ENCODE assay signal across 10 cellular contexts in genomic region chr1:156497078-156497742, GRCh38. TPM values are rescaled to one million over a fixed set of nuclear protein-coding genes. Genes with fewer than 3 reads are reported as not detected.
A peak's percentile ranks its signal among the peaks of the same experiment; 100 is the strongest.
DNase-seq lines count a peak whose midpoint lies in the region; ATAC-seq and TF ChIP-seq lines count a peak whose summit lies in the region.
"Had no signal": no experiment of that assay in that cellular context is flagged by ENCODE, and none has a peak within 500 bp of the region (broad histone marks: within the 10 kb centered on the region; RNA-seq: fewer than 3 reads in every experiment).

No MANE protein-coding gene starts in this region.

- no peak for TF ChIP-seq POLR2A in esophagus squamous epithelium (IDR thresholded peaks at IDR 0.05)

- H4K20me1 ChIP-seq in OCI-LY3 (ENCODE audit: insufficient read depth, low read length): peaks cover 69% of the 10 kb centered on the region

- H3K4me3 ChIP-seq in OCI-LY3 (ENCODE audit: low read length): no peak overlapping the region
- H3K4me3 ChIP-seq in esophagus squamous epithelium: peak overlapping the region in 2 of 4 donors; percentile 46 to 99

- TF ChIP-seq CTCF in CD4-positive, alpha-beta T cell (IDR thresholded peaks at IDR 0.05): no peak
- TF ChIP-seq CTCF in OCI-LY3 (IDR thresholded peaks at IDR 0.05; ENCODE audit: low read depth, low read length) (no peak), esophagus squamous epithelium (IDR thresholded peaks at IDR 0.05) (no peak)

- H3K27ac ChIP-seq in CD4-positive, alpha-beta T cell (ENCODE audit: low read depth, low read length): no peak overlapping the region
- H3K27ac ChIP-seq in OCI-LY3 (ENCODE audit: low read length) (no peak overlapping the region), esophagus squamous epithelium (peak overlapping the region in 3 of 4 donors; percentile 70 to 100 (median 100))

- H3K27me3 Mint-ChIP-seq in CD4-positive, alpha-beta T cell: no peaks in the 10 kb centered on the region

- H3K36me3 ChIP-seq in OCI-LY3 (replicated peaks; ENCODE audit: low read depth, low read length) (peaks cover 11% of the 10 kb centered on the region), esophagus squamous epithelium (peaks cover 0 to 16% (median 0%) of the 10 kb centered on the region in 3 donors)

- H3K9me3 Mint-ChIP-seq in CD4-positive, alpha-beta T cell: no peaks in the 10 kb centered on the region

- no peaks in the 10 kb centered on the region for H3K27me3 ChIP-seq in CD4-positive, alpha-beta T cell (ENCODE audit: control insufficient read depth, insufficient read depth, low read length)
- no peaks in the 10 kb centered on the region for H3K27me3 ChIP-seq in OCI-LY3 (ENCODE audit: low read depth, low read length)
- no peaks in the 10 kb centered on the region for H3K27me3 ChIP-seq in esophagus squamous epithelium

- no peak overlapping the region for H2AFZ ChIP-seq in OCI-LY3 (ENCODE audit: low read depth, low read length)

- H3K4me3 Mint-ChIP-seq in CD4-positive, alpha-beta T cell: peak overlapping the region; percentile 97

- WGBS in esophagus squamous epithelium, 2 donors: 51 to 71% methylated on average over 5 to 11 of the region's 11 CpGs

- POLR2A ChIA-PET in CD4-positive, alpha-beta T cell (lab: Charles Lee): interaction anchor here (6.1 kb wide), 1 partner anchor 13 kb away, joined by 145 read pairs; no protein-coding TSS in a partner anchor

- H3K4me2 ChIP-seq in OCI-LY3 (ENCODE audit: low read length): peak overlapping the region; percentile 89

- intact Hi-C loops in CD4-positive, alpha-beta T cell (cut with DNase I, micrococcal nuclease): no loop called here
- intact Hi-C loops in esophagus squamous epithelium (cut with DNase I) (loop anchor here (5.0 kb wide), 1 partner anchor 40 kb away; no protein-coding TSS in a partner anchor), posterior vena cava (cut with DNase I) (loop anchor here in 1 of 2 donors (5.0 kb wide), 1 partner anchor 35 kb away; no protein-coding TSS in a partner anchor)

- no peaks in the 10 kb centered on the region for H3K9me3 ChIP-seq in CD4-positive, alpha-beta T cell (ENCODE audit: control insufficient read depth, low read length)
- H3K9me3 ChIP-seq in OCI-LY3 (ENCODE audit: insufficient read depth, low read length) (no peaks in the 10 kb centered on the region), esophagus squamous epithelium (no peaks in the 10 kb centered on the region)

- CTCF ChIA-PET in CD4-positive, alpha-beta T cell (lab: Charles Lee): interaction anchor here (1.7 to 2.4 kb wide), 3 partner anchors 16 to 51 kb away, joined by 5 to 13 read pairs (median 7); no protein-coding TSS in a partner anchor

- H3K36me3 Mint-ChIP-seq in CD4-positive, alpha-beta T cell (ENCODE audit: low read depth): peaks cover 50% of the 10 kb centered on the region

- no peak overlapping the region for H3K9ac ChIP-seq in OCI-LY3 (ENCODE audit: low read length)

- H3K79me2 ChIP-seq in OCI-LY3 (ENCODE audit: low read length): peaks cover 83% of the 10 kb centered on the region

- peaks cover 83% of the 10 kb centered on the region for H3K4me1 Mint-ChIP-seq in CD4-positive, alpha-beta T cell (ENCODE audit: low read depth)

- no peak for ATAC-seq in CD4-positive, alpha-beta T cell (ENCODE audit: poor library complexity)

- DNase-seq in CD4-positive, alpha-beta T cell: no peak
- DNase-seq in esophagus squamous epithelium (lab: John Stamatoyannopoulos, UW) (no peak), posterior vena cava (ENCODE audit: low spot score) (peak; percentile 82), NCI-H345 (lab: John Stamatoyannopoulos, UW) (no peak), RKO (ENCODE audit: low spot score) (no peak), NCI-H524 (lab: John Stamatoyannopoulos, UW) (no peak), kidney glomerular epithelial cell (lab: John Stamatoyannopoulos, UW) (no peak)
- DNase-seq: activated CD4-positive, CD25-positive, alpha-beta regulatory T cell; NCI-H1092 had no signal

- peak overlapping the region; percentile 97 for H3K27ac Mint-ChIP-seq in CD4-positive, alpha-beta T cell

- H3K4me1 ChIP-seq in OCI-LY3 (ENCODE audit: low read length) (peaks cover 74% of the 10 kb centered on the region), esophagus squamous epithelium (peaks cover 68 to 84% (median 80%) of the 10 kb centered on the region in 3 donors)

RNA-seq across cellular contexts. Expression of gene MEF2D, which starts 3.4 kb away (rescaled TPM):
- total RNA-seq in CD4-positive, alpha-beta T cell: 100 to 1,000 TPM; 155 to 162 TPM
- total RNA-seq in esophagus squamous epithelium: 10 to 100 TPM in 3 of 4 donors, 1 to 10 TPM in 1; 9.1 to 30.1 (median 12.1) TPM
- 100 to 1,000 TPM in 1 of 2 donors, 10 to 100 TPM in 1; 77.5 to 102 TPM for total RNA-seq in posterior vena cava

Comparison
In these comparisons a context has a peak if more than half of its experiments do, and no peak if none do; other contexts are left out.
1. H3K27ac ChIP-seq: peak in esophagus squamous epithelium (3 of 4); none in CD4-positive, alpha-beta T cell (single experiment) and OCI-LY3 (single experiment).